In genomic region chr10:127962205-127962604, GRCh38 we compare ENCODE assay signal across 26 cellular contexts.
"Had no signal": no experiment of that assay in that cellular context is flagged by ENCODE, and none has a peak within 500 bp of the region (broad histone marks: within the 10 kb centered on the region; RNA-seq: fewer than 3 reads in every experiment).

No MANE protein-coding gene starts in this region.

- DNase-seq: activated B cell treated with CpG ODN at 0.5 μM for 24 hours; activated CD4-positive, alpha-beta T cell treated with anti-CD3 and anti-CD28 coated beads, Interleukin-2, amount 50 U/mL, for 1 hour; activated CD8-positive, alpha-beta T cell treated with anti-CD3 and anti-CD28 coated beads for 36 hours; activated naive CD4-positive, alpha-beta T cell; activated T-cell treated with anti-CD3 and anti-CD28 coated beads for 4 hours; activated T-cell treated with anti-CD3 and anti-CD28 coated beads, Interleukin-2, amount 50 U/mL, for 72 hours; anterior cingulate cortex; body of pancreas; cerebellar nuclear complex; colonic mucosa; effector memory CD4-positive, alpha-beta T cell; hippocampal formation; left colon; lower lobe of right lung; mesenchymal stem cell; naive thymus-derived CD8-positive, alpha-beta T cell; sigmoid colon; stimulated activated CD4-positive, alpha-beta T cell treated with anti-CD3 and anti-CD28 coated beads, Interleukin-1b, Interleukin-23, amount 100 ng/mL, for 48 hours; stimulated activated naive CD4-positive, alpha-beta T cell; T-helper 2 cell; uterus had no signal

- H3K9me3 ChIP-seq: body of pancreas, colonic mucosa, lower lobe of right lung, sigmoid colon, thoracic aorta, uterus had no signal

- H3K4me3 ChIP-seq: body of pancreas, colonic mucosa, lower lobe of right lung, sigmoid colon, smooth muscle cell, thoracic aorta, uterus had no signal

- H3K36me3 Mint-ChIP-seq: activated naive CD4-positive, alpha-beta T cell treated with anti-CD3 and anti-CD28 coated beads, Interleukin-2, amount 50 U/mL, for 72 hours; naive thymus-derived CD8-positive, alpha-beta T cell; type B pancreatic cell had no signal

- ATAC-seq: activated CD8-positive, alpha-beta T cell treated with anti-CD3 and anti-CD28 coated beads for 36 hours; activated naive CD4-positive, alpha-beta T cell treated with anti-CD3 and anti-CD28 coated beads, Interleukin-2, amount 50 U/mL, for 72 hours; activated T-cell treated with anti-CD3 and anti-CD28 coated beads, Interleukin-2, amount 50 U/mL, for 72 hours; body of pancreas; left colon; naive thymus-derived CD8-positive, alpha-beta T cell had no signal

- H3K27me3 ChIP-seq: body of pancreas, colonic mucosa, sigmoid colon, uterus had no signal

- H3K9me3 Mint-ChIP-seq: activated B cell treated with CpG ODN at 0.5 μM for 24 hours; activated CD8-positive, alpha-beta T cell treated with anti-CD3 and anti-CD28 coated beads for 36 hours; activated naive CD4-positive, alpha-beta T cell treated with anti-CD3 and anti-CD28 coated beads, Interleukin-2, amount 50 U/mL, for 72 hours; activated T-cell treated with anti-CD3 and anti-CD28 coated beads, Interleukin-2, amount 50 U/mL, for 72 hours; type B pancreatic cell had no signal

- H3K27ac Mint-ChIP-seq: activated B cell treated with CpG ODN at 0.5 μM for 24 hours; activated CD8-positive, alpha-beta T cell treated with anti-CD3 and anti-CD28 coated beads for 36 hours; activated naive CD4-positive, alpha-beta T cell treated with anti-CD3 and anti-CD28 coated beads, Interleukin-2, amount 50 U/mL, for 72 hours; activated T-cell treated with anti-CD3 and anti-CD28 coated beads, Interleukin-2, amount 50 U/mL, for 72 hours; naive thymus-derived CD8-positive, alpha-beta T cell; type B pancreatic cell had no signal

- H3K36me3 ChIP-seq: colonic mucosa, lower lobe of right lung, sigmoid colon, thoracic aorta, uterus had no signal

- H3K4me2 ChIP-seq: smooth muscle cell had no signal

- H3K4me3 Mint-ChIP-seq: activated B cell treated with CpG ODN at 0.5 μM for 24 hours; activated CD8-positive, alpha-beta T cell treated with anti-CD3 and anti-CD28 coated beads for 36 hours; activated T-cell treated with anti-CD3 and anti-CD28 coated beads, Interleukin-2, amount 50 U/mL, for 72 hours; naive thymus-derived CD8-positive, alpha-beta T cell; type B pancreatic cell had no signal

- H3K27ac ChIP-seq: body of pancreas, colonic mucosa, lower lobe of right lung, thoracic aorta, uterus had no signal

- FAIRE-seq: keratinocyte had no signal

- H3K4me1 Mint-ChIP-seq: activated B cell treated with CpG ODN at 0.5 μM for 24 hours had no signal

- H3K4me1 ChIP-seq: body of pancreas, colonic mucosa, lower lobe of right lung, sigmoid colon, uterus had no signal
